ENCODE assay signal across 8 cellular contexts in the genomic region with DNA sequence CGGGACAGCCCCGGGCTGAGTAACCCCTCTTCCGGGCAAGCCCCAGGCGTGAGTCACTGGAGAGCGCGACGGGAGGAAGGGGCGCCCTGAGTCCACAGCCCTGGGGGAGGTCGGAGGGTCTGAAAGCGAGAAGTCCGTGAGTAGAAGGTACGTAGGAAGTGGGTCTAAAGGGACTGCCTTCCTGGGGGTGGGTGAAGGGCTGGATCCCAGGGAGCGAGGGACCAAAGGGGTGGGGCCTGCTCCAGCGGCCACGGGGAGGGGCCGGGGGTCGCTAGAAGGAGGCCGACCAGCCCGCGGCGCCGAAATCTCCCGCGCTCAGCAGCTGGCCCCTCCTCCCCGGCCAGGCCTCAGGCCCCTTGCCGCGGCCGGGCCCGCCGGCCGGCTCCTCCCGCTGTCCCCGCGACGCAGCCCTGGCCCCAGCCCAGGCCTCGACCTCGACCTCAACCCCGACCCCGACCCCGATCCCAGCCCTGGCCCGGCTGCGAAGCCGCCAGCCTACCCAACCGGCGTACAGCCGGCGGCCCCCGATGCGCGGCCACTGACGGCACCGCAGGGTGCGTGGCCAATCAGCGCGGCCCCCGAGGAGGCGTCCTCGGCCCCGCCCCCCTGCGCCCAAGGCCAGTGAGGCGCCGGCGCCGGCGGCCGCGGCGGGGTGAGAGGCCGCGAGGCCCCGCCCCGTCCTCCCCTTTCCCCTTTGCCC. TPM values are rescaled to one million over a fixed set of nuclear protein-coding genes. Genes with fewer than 3 reads are reported as not detected.
DNase-seq lines count a peak whose midpoint lies in the region; ATAC-seq and TF ChIP-seq lines count a peak whose summit lies in the region.

No MANE protein-coding gene starts in this region.

- peaks cover 0 to 38% (median 29%) of the 10 kb centered on the region in 9 donors for H3K4me1 ChIP-seq in heart right ventricle

- 0 to 1% (median 1%) methylated on average over 36 to 72 of the region's 72 CpGs for WGBS in adipose tissue, 3 donors
- 1% methylated on average over 27 to 71 of the region's 72 CpGs for WGBS in heart right ventricle, 2 donors

- H3K27me3 ChIP-seq in heart right ventricle, result no peaks in the 10 kb centered on the region

- intact Hi-C loops in heart right ventricle (cut with DNase I), result loop anchor here (2.0 to 10.0 kb wide), 5 partner anchors 119 to 124 kb away; no protein-coding TSS in a partner anchor

- peak overlapping the region; percentile 95 for H3K27ac ChIP-seq in adipose tissue (ENCODE audit: low read depth, low read length)
- H3K27ac ChIP-seq in heart right ventricle, result peak overlapping the region; percentile 79 to 98 (median 94)

- no peak for TF ChIP-seq CTCF in GM13977 (IDR thresholded peaks at IDR 0.05; ENCODE audit: extremely low read depth, insufficient read depth, missing control alignments)
- TF ChIP-seq CTCF in heart right ventricle (IDR thresholded peaks at IDR 0.05), result no peak
- TF ChIP-seq CTCF in type B pancreatic cell (conservative IDR thresholded peaks at IDR 0.05), result no peak

- ATAC-seq in HG02763 (IDR thresholded peaks at IDR 0.05; ENCODE audit: unreplicated experiment) (peak; percentile 94), heart right ventricle (peak; percentile 97 to 99 (median 98))

- in situ Hi-C loops in GM13977 (cut with MboI; ENCODE audit: low pct_unique_long_range_greater_than_20kb, low sequenced_read_pairs, unreplicated experiment), result no loop called here

- no peaks in the 10 kb centered on the region for H3K36me3 Mint-ChIP-seq in type B pancreatic cell

- H3K9me3 Mint-ChIP-seq in type B pancreatic cell, result no peaks in the 10 kb centered on the region

- peak overlapping the region; percentile 95 for H3K4me3 Mint-ChIP-seq in type B pancreatic cell

- DNase-seq in GM13977 (ENCODE audit: low spot score) (peak; percentile 99), NCI-H1417 (lab: John Stamatoyannopoulos, UW) (peak; percentile 97 to 99 (median 98)), SW480 (ENCODE audit: low spot score) (peak; percentile 70), heart right ventricle (peak; percentile 88 to 93), pons (ENCODE audit: low spot score) (peak; percentile 87), type B pancreatic cell (ENCODE audit: extremely low spot score, unreplicated experiment) (no peak)

- H3K36me3 ChIP-seq in heart right ventricle, result no peaks in the 10 kb centered on the region

- H3K4me1 Mint-ChIP-seq in type B pancreatic cell (ENCODE audit: unreplicated experiment), result peaks cover 26% of the 10 kb centered on the region

- H3K27ac Mint-ChIP-seq in type B pancreatic cell, result peak overlapping the region; percentile 97

- no peaks in the 10 kb centered on the region for H3K27me3 Mint-ChIP-seq in type B pancreatic cell

- H3K4me3 ChIP-seq in heart right ventricle, result peak overlapping the region; percentile 39 to 94 (median 85)

- H3K9me3 ChIP-seq in heart right ventricle, result no peaks in the 10 kb centered on the region

RNA-seq across cellular contexts. Expression of a gene that starts 22.5 kb away (rescaled TPM):
- polyA plus RNA-seq in adipose tissue (10 to 100 TPM; 49.4 to 59.2 (median 51.0) TPM), heart right ventricle (10 to 100 TPM; 17.0 to 76.2 TPM)
- total RNA-seq in heart right ventricle (100 to 1,000 TPM in 9 of 10 donors, 10 to 100 TPM in 1; 91.3 to 149 (median 121) TPM), type B pancreatic cell (ENCODE audit: low replicate concordance) (136 and 202 TPM in 2 replicates)
